14 cellular contexts compared by ENCODE assay signal in genomic region chr4:32172086-32172485, GRCh38.
"Had no signal": no experiment of that assay in that cellular context is flagged by ENCODE, and none has a peak within 500 bp of the region (broad histone marks: within the 10 kb centered on the region; RNA-seq: fewer than 3 reads in every experiment).

No MANE protein-coding gene starts in this region.

- H3K27ac ChIP-seq: ascending aorta, vagina had no signal

- H3K36me3 ChIP-seq: ascending aorta, vagina had no signal

- ATAC-seq: activated CD8-positive, alpha-beta T cell treated with anti-CD3 and anti-CD28 coated beads for 36 hours; activated T-cell treated with anti-CD3 and anti-CD28 coated beads, Interleukin-2, amount 50 U/mL, for 72 hours; natural killer cell; right cardiac atrium had no signal

- H3K4me3 ChIP-seq: ascending aorta, smooth muscle cell, vagina had no signal

- H3K27me3 ChIP-seq: ascending aorta, vagina had no signal

- H3K4me1 ChIP-seq: ascending aorta, vagina had no signal

- H3K4me2 ChIP-seq: smooth muscle cell had no signal

- H3K9me3 ChIP-seq: ascending aorta, vagina had no signal

- DNase-seq: activated CD4-positive, alpha-beta T cell treated with anti-CD3 and anti-CD28 coated beads for 4 hours; activated CD8-positive, alpha-beta memory T cell treated with anti-CD3 and anti-CD28 coated beads, Interleukin-2, amount 50 U/mL, for 4 hours; activated CD8-positive, alpha-beta T cell treated with anti-CD3 and anti-CD28 coated beads for 36 hours; activated T-cell treated with anti-CD3 and anti-CD28 coated beads, Interleukin-2, amount 50 U/mL, for 72 hours; central memory CD4-positive, alpha-beta T cell; cortex of kidney; effector CD8-positive, alpha-beta T cell; immature natural killer cell; natural killer cell; posterior cingulate gyrus; right cardiac atrium had no signal
